Comparison of ENCODE assay signal across 9 cellular contexts in genomic region chr3:100796556-100796955, GRCh38.
DNase-seq lines count a peak whose midpoint lies in the region; ATAC-seq and TF ChIP-seq lines count a peak whose summit lies in the region.
"Had no signal": no experiment of that assay in that cellular context is flagged by ENCODE, and none has a peak within 500 bp of the region (broad histone marks: within the 10 kb centered on the region; RNA-seq: fewer than 3 reads in every experiment).

No MANE protein-coding gene starts in this region.

- no peaks in the 10 kb centered on the region for H3K36me3 ChIP-seq in mesendoderm (ENCODE audit: control insufficient read depth, insufficient read depth, low read length)
- H3K36me3 ChIP-seq: MG63 had no signal

- H3K18ac ChIP-seq in mesendoderm (ENCODE audit: low read length), result no peak overlapping the region

- no peak overlapping the region for H3K27ac ChIP-seq in mesendoderm (ENCODE audit: low read depth, low read length)

- TF ChIP-seq CTCF in GM12864 (IDR thresholded peaks at IDR 0.05; ENCODE audit: low read depth, low read length, missing control alignments) (peak; percentile 7), astrocyte of the cerebellum (IDR thresholded peaks at IDR 0.05; ENCODE audit: low read depth, low read length, missing control alignments) (peak; percentile 38)

- H4K5ac ChIP-seq in mesendoderm (ENCODE audit: low read length), result no peak overlapping the region

- H2BK5ac ChIP-seq in mesendoderm (ENCODE audit: low read length), result no peak overlapping the region

- peaks cover 0 to 6% (median 5%) of the 10 kb centered on the region in 3 donors for H3K4me1 Mint-ChIP-seq in T-cell

- no peaks in the 10 kb centered on the region for H3K36me3 Mint-ChIP-seq in T-cell

- no peaks in the 10 kb centered on the region for H3K4me1 ChIP-seq in mesendoderm (ENCODE audit: control insufficient read depth, low read depth, low read length)

- H3K27me3 ChIP-seq in mesendoderm (ENCODE audit: insufficient read depth, low read length, poor library complexity), result no peaks in the 10 kb centered on the region
- H3K27me3 ChIP-seq: MG63 had no signal

- no peak overlapping the region for H2AK5ac ChIP-seq in mesendoderm (ENCODE audit: low read length)

- no peaks in the 10 kb centered on the region for H3K9me3 Mint-ChIP-seq in T-cell

- H3K4me3 Mint-ChIP-seq in T-cell, result no peak overlapping the region

- WGBS in mesendoderm (ENCODE audit: extremely low coverage, insufficient coverage, low lambda C conversion rate), result no CpG with 5 or more reads among the region's 2 CpGs

- H3K23ac ChIP-seq in mesendoderm (ENCODE audit: low read length), result no peak overlapping the region

- no peak overlapping the region for H3K56ac ChIP-seq in mesendoderm (ENCODE audit: low read length)

- no peaks in the 10 kb centered on the region for H3K27me3 Mint-ChIP-seq in T-cell

- H3K9ac ChIP-seq in mesendoderm (ENCODE audit: low read length), result no peak overlapping the region

- H3K27ac Mint-ChIP-seq in T-cell, result no peak overlapping the region

- H3K4me3 ChIP-seq in GM12864 (ENCODE audit: low read depth, low read length) (no peak overlapping the region), astrocyte of the cerebellum (ENCODE audit: low read depth, low read length) (no peak overlapping the region), mesendoderm (ENCODE audit: low read length) (no peak overlapping the region)
- H3K4me3 ChIP-seq: MG63 had no signal

- no peaks in the 10 kb centered on the region for H3K79me2 ChIP-seq in mesendoderm (ENCODE audit: control insufficient read depth, insufficient read depth, low read length)

- H4K8ac ChIP-seq in mesendoderm (ENCODE audit: low read depth, low read length), result no peak overlapping the region

- no peak overlapping the region for H2BK15ac ChIP-seq in mesendoderm (replicated peaks; ENCODE audit: low read depth)

- no peak overlapping the region for H2BK120ac ChIP-seq in mesendoderm (ENCODE audit: low read depth, low read length)

- in situ Hi-C loops in astrocyte of the cerebellum (cut with HindIII; ENCODE audit: low sequenced_read_pairs), result no loop called here

- peak; percentile 56 for TF ChIP-seq RAD21 in Ishikawa (IDR thresholded peaks at IDR 0.05; ENCODE audit: low read depth)

- no peaks in the 10 kb centered on the region for H3K79me1 ChIP-seq in mesendoderm (ENCODE audit: low read length)

- ATAC-seq in T-cell (replicated peaks in 1 of 4), result no peak
- ATAC-seq in stimulated activated naive CD8-positive, alpha-beta T cell treated with anti-CD3 and anti-CD28 coated beads, Interleukin-15, Interleukin-2, amounts not matched to agents 100 U/mL and 50 U/mL, for 24 hours, result no peak
- no peak for ATAC-seq in HG03025 (IDR thresholded peaks at IDR 0.05; ENCODE audit: low FRiP score, unreplicated experiment)

- no peak for TF ChIP-seq EP300 in Ishikawa (IDR thresholded peaks at IDR 0.05; ENCODE audit: borderline replicate concordance)

- CTCF ChIA-PET in T-cell (lab: Charles Lee), result interaction anchor here in 1 of 2 donors (0.9 to 1.3 kb wide), 2 partner anchors 10 to 965 kb away, joined by 3 to 7 read pairs; no protein-coding TSS in a partner anchor

- no peak overlapping the region for H3K4me2 ChIP-seq in mesendoderm (ENCODE audit: low read length)

- H3K4ac ChIP-seq in mesendoderm (ENCODE audit: low read depth, low read length), result no peak overlapping the region

- no peak for DNase-seq in GM12864 (ENCODE audit: low read depth)
- no peak for DNase-seq in astrocyte of the cerebellum (ENCODE audit: low read depth)
- peak; percentile 37 for DNase-seq in mesendoderm
- DNase-seq in occipital lobe (lab: John Stamatoyannopoulos, UW), result no peak
- no peak for DNase-seq in T-cell
- DNase-seq in stimulated activated naive CD8-positive, alpha-beta T cell treated with anti-CD3 and anti-CD28 coated beads, Interleukin-15, Interleukin-2, amounts not matched to agents 100 U/mL and 50 U/mL, for 24 hours, result no peak
- DNase-seq: MG63 had no signal

- POLR2A ChIA-PET in T-cell (lab: Charles Lee), result interaction anchor here in 1 of 2 donors (0.7 kb wide), 1 partner anchor 8 kb away, joined by 3 read pairs; no protein-coding TSS in a partner anchor

TF ChIP-seq in Ishikawa, 13 proteins besides CTCF, POLR2A, EP300 and RAD21:
- TF ChIP-seq NFIC (IDR thresholded peaks at IDR 0.05), result no peak
- TF ChIP-seq CEBPB (IDR thresholded peaks at IDR 0.05), result no peak
- no peak for TF ChIP-seq USF1 (IDR thresholded peaks at IDR 0.05)
